ENCODE assay signal across 11 cellular contexts in the genomic region with DNA sequence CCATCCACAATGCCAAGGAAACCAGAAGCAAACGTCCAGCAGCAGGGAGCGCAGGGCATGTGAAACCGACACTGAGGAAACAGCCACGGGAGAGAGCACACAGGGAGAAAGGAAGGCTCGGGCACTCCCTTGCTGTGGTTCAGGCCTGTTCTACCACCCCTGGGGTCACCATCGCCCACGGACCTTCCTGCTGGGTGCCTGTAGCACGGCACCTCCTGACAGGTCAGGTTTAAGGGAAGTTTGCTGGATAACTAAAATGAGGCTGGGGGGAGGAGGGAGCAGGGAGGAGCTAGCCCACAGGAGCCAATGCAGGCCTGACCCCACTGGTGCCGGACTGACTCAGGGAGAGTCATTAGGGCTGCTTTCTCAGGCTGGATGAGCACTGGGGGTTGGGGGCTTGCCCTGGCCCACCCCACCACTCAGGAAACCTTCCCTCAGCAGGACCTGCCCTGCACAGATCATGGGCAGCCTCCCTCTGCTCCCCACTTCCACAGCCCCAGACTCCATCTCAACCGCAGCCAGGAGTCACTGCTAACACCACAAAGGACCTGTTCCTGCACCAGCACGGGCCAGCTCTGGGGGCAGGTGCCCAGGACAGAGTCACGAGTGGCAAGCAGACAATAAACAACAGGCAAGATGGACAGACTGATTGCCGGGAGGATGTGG. TPM values are rescaled to one million over a fixed set of nuclear protein-coding genes. Genes with fewer than 3 reads are reported as not detected.
DNase-seq lines count a peak whose midpoint lies in the region; ATAC-seq and TF ChIP-seq lines count a peak whose summit lies in the region.
"Had no signal": no experiment of that assay in that cellular context is flagged by ENCODE, and none has a peak within 500 bp of the region (broad histone marks: within the 10 kb centered on the region; RNA-seq: fewer than 3 reads in every experiment).

No MANE protein-coding gene starts in this region.

- H3K9ac ChIP-seq in BLaER1 treated with 17β-estradiol and CSF1 and Interleukin-3, amounts not matched to agents 10 nM and 100 nM = peak overlapping the region; percentile 90 to 99 (median 95)
- H3K9ac ChIP-seq in IMR-90 (ENCODE audit: low read depth, low read length) = no peak overlapping the region

- POLR2A ChIA-PET in IMR-90 (lab: Charles Lee; ENCODE audit: unreplicated experiment) = no interaction called here

- H3K4me3 ChIP-seq in BLaER1 treated with 17β-estradiol and CSF1 and Interleukin-3, amounts not matched to agents 10 nM and 100 nM = peak overlapping the region; percentile 78 to 98 (median 88); a peak in 19 of 20 replicates
- H3K4me3 ChIP-seq in IMR-90 (ENCODE audit: insufficient read depth, low read depth, low read length) = no peak overlapping the region
- H3K4me3 ChIP-seq: SJSA1 had no signal

- no peak for ATAC-seq in IMR-90 (ENCODE audit: low read depth)
- ATAC-seq in central memory CD8-positive, alpha-beta T cell (replicated peaks; ENCODE audit: extremely low read depth, poor library complexity, severe bottlenecking) = no peak
- no peak for ATAC-seq in natural killer cell treated with Interleukin-12 subunit alpha and Interleukin-12 subunit beta and Interleukin-15 and Interleukin-18, amount 100 ng/mL, for 72 hours
- ATAC-seq in HG03520 (IDR thresholded peaks at IDR 0.05; ENCODE audit: unreplicated experiment) = no peak
- no peak for ATAC-seq in GM19395 (IDR thresholded peaks at IDR 0.05; ENCODE audit: unreplicated experiment)

- H3K9me3 Mint-ChIP-seq in central memory CD8-positive, alpha-beta T cell = no peaks in the 10 kb centered on the region
- H3K9me3 Mint-ChIP-seq in natural killer cell treated with Interleukin-12 subunit alpha and Interleukin-12 subunit beta and Interleukin-15 and Interleukin-18, amount 100 ng/mL, for 72 hours = no peaks in the 10 kb centered on the region

- peaks cover 7 to 66% of the 10 kb centered on the region in 2 experiments; a peak in 2 of 4 replicates for H3K79me1 ChIP-seq in IMR-90 (ENCODE audit: low read depth in 1 of 2, low read length in 2 of 2)

- DNase-seq in IMR-90 = no peak
- no peak for DNase-seq in central memory CD8-positive, alpha-beta T cell (ENCODE audit: low spot score in 2 of 2)
- DNase-seq in natural killer cell treated with Interleukin-12 subunit alpha and Interleukin-12 subunit beta and Interleukin-15 and Interleukin-18, amount 100 ng/mL, for 72 hours (ENCODE audit: low spot score) = no peak
- DNase-seq in posterior cingulate gyrus = no peak
- DNase-seq in NCI-H82 (lab: John Stamatoyannopoulos, UW) = no peak
- DNase-seq: NCI-H1436, occipital lobe had no signal

- no peak overlapping the region for H2AK5ac ChIP-seq in IMR-90 (ENCODE audit: low read depth, low read length)

- H2AK9ac ChIP-seq in IMR-90 (replicated peaks; ENCODE audit: low read depth, low read length, poor library complexity) = peak overlapping the region; percentile 84

- TF ChIP-seq CTCF in IMR-90 (conservative IDR thresholded peaks at IDR 0.05; ENCODE audit: low read depth, low read length) = no peak

- peaks cover 62 to 71% (median 68%) of the 10 kb centered on the region in 11 experiments for H4K20me1 ChIP-seq in BLaER1 treated with 17β-estradiol and CSF1 and Interleukin-3, amounts not matched to agents 10 nM and 100 nM
- peaks cover 56% of the 10 kb centered on the region for H4K20me1 ChIP-seq in IMR-90 (ENCODE audit: insufficient read depth, low read length)

- peak overlapping the region; percentile 77 for H3K4me3 Mint-ChIP-seq in central memory CD8-positive, alpha-beta T cell
- H3K4me3 Mint-ChIP-seq in natural killer cell treated with Interleukin-12 subunit alpha and Interleukin-12 subunit beta and Interleukin-15 and Interleukin-18, amount 100 ng/mL, for 72 hours = peak overlapping the region; percentile 80

- 86% methylated on average over 6 of the region's 13 CpGs; no CpG with 5 or more reads in 1 of the 2 experiments for WGBS in IMR-90 (ENCODE audit: extremely low coverage in 2 of 2, insufficient read length in 1 of 2), 2 experiments

- no peak for TF ChIP-seq RAD21 in IMR-90 (IDR thresholded peaks at IDR 0.05; ENCODE audit: low read length)

- peaks cover 47% of the 10 kb centered on the region for H3K4me1 Mint-ChIP-seq in central memory CD8-positive, alpha-beta T cell
- H3K4me1 Mint-ChIP-seq in natural killer cell treated with Interleukin-12 subunit alpha and Interleukin-12 subunit beta and Interleukin-15 and Interleukin-18, amount 100 ng/mL, for 72 hours (ENCODE audit: low read depth in 2 of 2) = peaks cover 19 to 20% of the 10 kb centered on the region in 2 donors

- H3K9me1 ChIP-seq in IMR-90 (ENCODE audit: insufficient read depth, low read length) = peaks cover 24% of the 10 kb centered on the region

- H3K27me3 Mint-ChIP-seq in central memory CD8-positive, alpha-beta T cell = no peaks in the 10 kb centered on the region
- no peaks in the 10 kb centered on the region for H3K27me3 Mint-ChIP-seq in natural killer cell treated with Interleukin-12 subunit alpha and Interleukin-12 subunit beta and Interleukin-15 and Interleukin-18, amount 100 ng/mL, for 72 hours

- no peak overlapping the region for H4K5ac ChIP-seq in IMR-90 (ENCODE audit: low read depth, low read length)

- TF ChIP-seq POLR2A in IMR-90 (IDR thresholded peaks at IDR 0.05; ENCODE audit: low read depth, low read length) = no peak

- dilution Hi-C loops in IMR-90 (cut with HindIII; ENCODE audit: low sequenced_read_pairs, unreplicated experiment) = no loop called here

- H3K56ac ChIP-seq in IMR-90 (ENCODE audit: extremely low read depth, insufficient read depth, low read length) = no peak overlapping the region

- H4K8ac ChIP-seq in IMR-90 (ENCODE audit: low read depth in 2 of 2, low read length in 2 of 2) = 0 out of 4 replicates have a peak overlapping the region, but pooled peaks of 1 of the 2 experiments have one; percentile 20

- peak overlapping the region; percentile 35; the same call in 1 of the 2 replicates for H3K4ac ChIP-seq in IMR-90 (ENCODE audit: low read depth, low read length)

- no peaks in the 10 kb centered on the region for H3K9me3 ChIP-seq in BLaER1 treated with 17β-estradiol and CSF1 and Interleukin-3, amounts not matched to agents 10 nM and 100 nM (replicated peaks in 1 of 11)
- H3K9me3 ChIP-seq in IMR-90 (ENCODE audit: control insufficient read depth, insufficient read depth, low read length) = no peaks in the 10 kb centered on the region

- no peak overlapping the region for H2BK20ac ChIP-seq in IMR-90 (ENCODE audit: low read depth, low read length)

- H3K27ac ChIP-seq in BLaER1 treated with 17β-estradiol and CSF1 and Interleukin-3, amounts not matched to agents 10 nM and 100 nM = peak overlapping the region in 9 of 11 experiments; percentile 87 to 97 (median 92); a peak in 18 of 22 replicates
- H3K27ac ChIP-seq in IMR-90 (ENCODE audit: insufficient read depth, low read length) = no peak overlapping the region
- H3K27ac ChIP-seq: SJSA1 had no signal

- H3K36me3 ChIP-seq in BLaER1 treated with 17β-estradiol and CSF1 and Interleukin-3, amounts not matched to agents 10 nM and 100 nM = peaks cover 0 to 13% (median 5%) of the 10 kb centered on the region in 11 experiments; a peak in 13 of 22 replicates
- peaks cover 6% of the 10 kb centered on the region; the same call in 1 of the 2 replicates for H3K36me3 ChIP-seq in IMR-90 (ENCODE audit: control insufficient read depth, insufficient read depth, low read length)

- no TSS peak for BruUV-seq in IMR-90 (replicated peaks; lab: Mats Ljungman, UMichigan)

- H2AFZ ChIP-seq in IMR-90 (replicated peaks; ENCODE audit: low read length, poor library complexity) = peak overlapping the region; percentile 2

- no peaks in the 10 kb centered on the region for H3K27me3 ChIP-seq in BLaER1 treated with 17β-estradiol and CSF1 and Interleukin-3, amounts not matched to agents 10 nM and 100 nM
- H3K27me3 ChIP-seq in IMR-90 (ENCODE audit: control insufficient read depth, insufficient read depth, low read length) = no peaks in the 10 kb centered on the region
- H3K27me3 ChIP-seq: SJSA1 had no signal

- H2BK5ac ChIP-seq in IMR-90 (ENCODE audit: low read depth, low read length, poor library complexity, severe bottlenecking) = no peak overlapping the region

- peak overlapping the region; percentile 85 for H3K27ac Mint-ChIP-seq in central memory CD8-positive, alpha-beta T cell (ENCODE audit: low read depth)
- H3K27ac Mint-ChIP-seq in natural killer cell treated with Interleukin-12 subunit alpha and Interleukin-12 subunit beta and Interleukin-15 and Interleukin-18, amount 100 ng/mL, for 72 hours = peak overlapping the region in 1 of 2 donors; percentile 53

- peaks cover 28% of the 10 kb centered on the region for H3K36me3 Mint-ChIP-seq in central memory CD8-positive, alpha-beta T cell (ENCODE audit: insufficient read depth)
- no peaks in the 10 kb centered on the region for H3K36me3 Mint-ChIP-seq in natural killer cell treated with Interleukin-12 subunit alpha and Interleukin-12 subunit beta and Interleukin-15 and Interleukin-18, amount 100 ng/mL, for 72 hours

- H3K23ac ChIP-seq in IMR-90 (ENCODE audit: low read depth, low read length) = peak overlapping the region; percentile 82

- H3K14ac ChIP-seq in IMR-90 (replicated peaks; ENCODE audit: low read depth, low read length) = no peak overlapping the region

- H4K91ac ChIP-seq in IMR-90 (ENCODE audit: insufficient read depth, low read depth, low read length) = no peak overlapping the region

- H3K4me2 ChIP-seq in BLaER1 treated with 17β-estradiol and CSF1 and Interleukin-3, amounts not matched to agents 10 nM and 100 nM = peak overlapping the region; percentile 92 to 99 (median 97)
- H3K4me2 ChIP-seq in IMR-90 (ENCODE audit: low read depth, low read length) = peak overlapping the region; percentile 89; the same call in 1 of the 2 replicates

- CTCF ChIA-PET in IMR-90 (lab: Yijun Ruan, JAX) = interaction anchor here (0.6 kb wide), 1 partner anchor 43 kb away, joined by 10 read pairs; no protein-coding TSS in a partner anchor

- intact Hi-C loops in IMR-90 (cut with micrococcal nuclease) (no loop called here), posterior cingulate gyrus (cut with DNase I) (no loop called here)

- no peak overlapping the region for H2BK120ac ChIP-seq in IMR-90 (ENCODE audit: low read depth, low read length)

- H2BK15ac ChIP-seq in IMR-90 (ENCODE audit: low read depth, low read length) = no peak overlapping the region

- peaks cover 82 to 92% (median 87%) of the 10 kb centered on the region in 10 experiments for H3K4me1 ChIP-seq in BLaER1 treated with 17β-estradiol and CSF1 and Interleukin-3, amounts not matched to agents 10 nM and 100 nM
- H3K4me1 ChIP-seq in IMR-90 (ENCODE audit: control insufficient read depth, insufficient read depth, low read length) = peaks cover 42% of the 10 kb centered on the region

- no peak overlapping the region for H3K18ac ChIP-seq in IMR-90 (ENCODE audit: low read depth, low read length)

- in situ Hi-C loops in IMR-90 (cut with MboI; ENCODE audit: low sequenced_read_pairs) = no loop called here

RNA-seq across cellular contexts. Expression of a gene that starts 2.3 kb away (rescaled TPM):
- 16.7 and 18.3 TPM in 2 replicates for total RNA-seq in IMR-90 (2012; rRNA removed)
- 54.7 and 58.6 TPM in 2 replicates for polyA plus RNA-seq in IMR-90 (2012; rRNA removed)
- 19.8 and 55.6 TPM in 2 replicates for polyA plus RNA-seq in IMR-90 (2012; cell fraction: cytosol; rRNA removed)
- 178 and 412 TPM in 2 replicates for polyA plus RNA-seq in IMR-90 (2012; cell fraction: nucleus; rRNA removed; ENCODE audit: low replicate concordance)
- total RNA-seq in natural killer cell treated with Interleukin-12 subunit alpha and Interleukin-12 subunit beta and Interleukin-15 and Interleukin-18, amount 100 ng/mL, for 72 hours = 10 to 100 TPM; 32.6 to 52.9 TPM

RNA-seq across cellular contexts. Expression of a gene that starts 15.8 kb away (rescaled TPM):
- total RNA-seq in IMR-90 (2012; rRNA removed) = 6.4 and 6.5 TPM in 2 replicates
- 15.6 and 15.9 TPM in 2 replicates for polyA plus RNA-seq in IMR-90 (2012; rRNA removed)
- polyA plus RNA-seq in IMR-90 (2012; cell fraction: cytosol; rRNA removed) = 7.2 and 13.4 TPM in 2 replicates
- 50.2 and 83.0 TPM in 2 replicates for polyA plus RNA-seq in IMR-90 (2012; cell fraction: nucleus; rRNA removed; ENCODE audit: low replicate concordance)
- 10 to 100 TPM in 1 of 2 donors, 1 to 10 TPM in 1; 9.6 to 13.8 TPM for total RNA-seq in natural killer cell treated with Interleukin-12 subunit alpha and Interleukin-12 subunit beta and Interleukin-15 and Interleukin-18, amount 100 ng/mL, for 72 hours

RNA-seq across cellular contexts. Expression of a gene that starts 25.5 kb away (rescaled TPM):
- 0.54 and 0.56 TPM in 2 replicates for total RNA-seq in IMR-90 (2012; rRNA removed)
- 4.0 and 4.1 TPM in 2 replicates for polyA plus RNA-seq in IMR-90 (2012; rRNA removed)
- polyA plus RNA-seq in IMR-90 (2012; cell fraction: cytosol; rRNA removed) = 3.9 and 4.6 TPM in 2 replicates
- 14.1 and 23.9 TPM in 2 replicates for polyA plus RNA-seq in IMR-90 (2012; cell fraction: nucleus; rRNA removed; ENCODE audit: low replicate concordance)
- 10 to 100 TPM; 33.3 to 33.6 TPM for total RNA-seq in natural killer cell treated with Interleukin-12 subunit alpha and Interleukin-12 subunit beta and Interleukin-15 and Interleukin-18, amount 100 ng/mL, for 72 hours

RNA-seq across cellular contexts. Expression of a gene that starts 27.0 kb away (rescaled TPM):
- 68.6 and 71.3 TPM in 2 replicates for total RNA-seq in IMR-90 (2012; rRNA removed)
- polyA plus RNA-seq in IMR-90 (2012; rRNA removed) = 38.5 and 43.5 TPM in 2 replicates
- 32.3 and 36.0 TPM in 2 replicates for polyA plus RNA-seq in IMR-90 (2012; cell fraction: cytosol; rRNA removed)
- polyA plus RNA-seq in IMR-90 (2012; cell fraction: nucleus; rRNA removed; ENCODE audit: low replicate concordance) = 27.2 and 30.1 TPM in 2 replicates
- total RNA-seq in natural killer cell treated with Interleukin-12 subunit alpha and Interleukin-12 subunit beta and Interleukin-15 and Interleukin-18, amount 100 ng/mL, for 72 hours = 10 to 100 TPM; 65.9 to 87.7 TPM

RNA-seq across cellular contexts. Expression of a gene that starts 59.0 kb away (rescaled TPM):
- total RNA-seq in IMR-90 (2012; rRNA removed) = 45.2 and 46.9 TPM in 2 replicates
- 35.6 and 36.3 TPM in 2 replicates for polyA plus RNA-seq in IMR-90 (2012; rRNA removed)
- 34.5 and 45.2 TPM in 2 replicates for polyA plus RNA-seq in IMR-90 (2012; cell fraction: cytosol; rRNA removed)
- 30.4 and 42.4 TPM in 2 replicates for polyA plus RNA-seq in IMR-90 (2012; cell fraction: nucleus; rRNA removed; ENCODE audit: low replicate concordance)
- 10 to 100 TPM; 67.6 to 89.1 TPM for total RNA-seq in natural killer cell treated with Interleukin-12 subunit alpha and Interleukin-12 subunit beta and Interleukin-15 and Interleukin-18, amount 100 ng/mL, for 72 hours

Comparison
In these comparisons a context has a peak if more than half of its experiments do, and no peak if none do; other contexts are left out.
1. RNA of a gene that starts 25.5 kb away (total RNA-seq): 33.3 to 33.6 TPM in natural killer cell treated with Interleukin-12 subunit alpha and Interleukin-12 subunit beta and Interleukin-15 and Interleukin-18, amount 100 ng/mL, for 72 hours; 0.54 to 0.56 TPM in IMR-90; every median in the first group is over 10 times any median in the second.